7 cellular contexts compared by ENCODE assay signal in genomic region chr15:23425327-23425726, GRCh38. TPM values are rescaled to one million over a fixed set of nuclear protein-coding genes. Genes with fewer than 3 reads are reported as not detected.
"Had no signal": no experiment of that assay in that cellular context is flagged by ENCODE, and none has a peak within 500 bp of the region (broad histone marks: within the 10 kb centered on the region; RNA-seq: fewer than 3 reads in every experiment).

No MANE protein-coding gene starts in this region.

RNA-seq across cellular contexts. Expression of gene GOLGA6L2, which starts 21.7 kb away (rescaled TPM):
- total RNA-seq: GM23248, GM23338, H1, H4, H7, H9, HFFc6 had no signal
- polyA plus RNA-seq: GM23248, GM23338, H1 had no signal
